Comparison of ENCODE assay signal across 7 cellular contexts in the genomic region with DNA sequence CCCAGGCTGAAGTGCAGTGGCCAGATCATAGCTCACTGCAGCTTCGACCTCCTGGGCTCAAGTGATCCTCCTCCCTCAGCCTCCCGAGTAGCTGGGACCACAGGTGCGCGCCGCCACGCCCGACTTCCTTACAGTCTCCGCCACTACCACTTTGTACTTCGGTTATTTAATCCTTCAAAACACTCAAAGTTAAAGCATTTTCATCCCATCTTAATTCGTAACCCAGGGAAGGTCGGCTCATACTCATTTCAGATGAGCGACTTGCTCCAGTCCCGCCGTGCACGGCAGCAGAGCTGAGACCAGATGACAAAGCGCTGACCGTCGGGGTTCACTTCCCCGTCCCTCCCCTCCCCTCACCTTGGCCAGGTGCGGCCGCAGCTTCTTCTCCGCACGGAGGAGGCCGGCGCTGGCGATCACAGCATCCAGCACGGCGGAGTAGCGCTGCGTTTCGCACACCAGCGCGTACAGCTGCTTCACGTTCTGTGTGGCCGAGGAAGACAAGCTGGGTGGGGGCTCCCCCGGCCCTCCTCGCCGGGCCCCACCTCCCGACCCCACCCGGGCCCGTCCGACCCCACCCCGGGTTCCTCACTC. TPM values are rescaled to one million over a fixed set of nuclear protein-coding genes. Genes with fewer than 3 reads are reported as not detected.
DNase-seq lines count a peak whose midpoint lies in the region; ATAC-seq, FAIRE-seq and TF ChIP-seq lines count a peak whose summit lies in the region.

No MANE protein-coding gene starts in this region.

- TF ChIP-seq CTCF in HEK293 (tag by site-specific recombination; IDR thresholded peaks at IDR 0.05) (no peak), natural killer cell (IDR thresholded peaks at IDR 0.05) (no peak)

- peaks cover 40% of the 10 kb centered on the region for H3K36me3 Mint-ChIP-seq in effector memory CD8-positive, alpha-beta T cell (ENCODE audit: insufficient read depth)
- H3K36me3 Mint-ChIP-seq in natural killer cell, result no peaks in the 10 kb centered on the region

- peak overlapping the region; percentile 98 to 99 for H3K4me3 Mint-ChIP-seq in effector memory CD8-positive, alpha-beta T cell
- peak overlapping the region; percentile 99 for H3K4me3 Mint-ChIP-seq in natural killer cell

- CTCF ChIA-PET in HEK293 (lab: Yijun Ruan, JAX), result interaction anchor here (1.4 to 2.0 kb wide), 2 partner anchors 16 to 143 kb away, joined by 3 to 7 read pairs; no protein-coding TSS in a partner anchor

- H3K36me3 ChIP-seq in HEK293 (ENCODE audit: control insufficient read depth in 2 of 2, insufficient read depth in 1 of 2, low read length in 2 of 2), result peaks cover 8 to 31% of the 10 kb centered on the region in 2 experiments; a peak in 2 of 3 replicates

- POLR2A ChIA-PET in HEK293 (lab: Yijun Ruan, JAX), result interaction anchor here (1.4 kb wide), 1 partner anchor 214 kb away, joined by 6 read pairs; a partner anchor contains a TSS

- ATAC-seq in GM18861 (IDR thresholded peaks at IDR 0.05; ENCODE audit: unreplicated experiment) (peak; percentile 24), natural killer cell (peak; percentile 24 to 44 (median 38))
- peak; percentile 36 for ATAC-seq in effector memory CD8-positive, alpha-beta T cell (replicated peaks)

- H3K4me1 ChIP-seq in HEK293 (ENCODE audit: control insufficient read depth, insufficient read depth, low read length), result no peaks in the 10 kb centered on the region

- FAIRE-seq in GM12891 (lab: Jason Lieb, UNC), result no peak

- H3K27ac Mint-ChIP-seq in effector memory CD8-positive, alpha-beta T cell, result peak overlapping the region; percentile 96 to 97
- peak overlapping the region; percentile 83 to 94 for H3K27ac Mint-ChIP-seq in natural killer cell

- H3K4me3 ChIP-seq in HEK293 (ENCODE audit: low read depth, low read length), result peak overlapping the region; percentile 71

- 0 out of 2 replicates have a peak overlapping the region, but pooled peaks have one; percentile 46 for H3K27ac ChIP-seq in HEK293 (ENCODE audit: extremely low read depth, low read depth, low read length)

- H3K9me3 ChIP-seq in HEK293 (ENCODE audit: control insufficient read depth, insufficient read depth, low read depth, low read length), result no peaks in the 10 kb centered on the region

- peak; percentile 74 for DNase-seq in NCI-H69 (lab: John Stamatoyannopoulos, UW)
- DNase-seq in effector memory CD8-positive, alpha-beta T cell, result no peak
- DNase-seq in natural killer cell, result no peak
- no peak for DNase-seq in GM12891 (ENCODE audit: insufficient read length, low spot score)
- DNase-seq in DMS153 (lab: John Stamatoyannopoulos, UW), result no peak

- no peaks in the 10 kb centered on the region for H3K9me3 Mint-ChIP-seq in effector memory CD8-positive, alpha-beta T cell
- no peaks in the 10 kb centered on the region for H3K9me3 Mint-ChIP-seq in natural killer cell

- intact Hi-C loops in natural killer cell (cut with micrococcal nuclease), result no loop called here

- H3K4me1 Mint-ChIP-seq in effector memory CD8-positive, alpha-beta T cell (ENCODE audit: low read depth in 2 of 2), result peaks cover 25 to 28% of the 10 kb centered on the region in 2 donors
- H3K4me1 Mint-ChIP-seq in natural killer cell, result peaks cover 25 to 37% of the 10 kb centered on the region in 2 donors

- H3K27me3 Mint-ChIP-seq in effector memory CD8-positive, alpha-beta T cell, result no peaks in the 10 kb centered on the region
- H3K27me3 Mint-ChIP-seq in natural killer cell (ENCODE audit: low read depth in 2 of 2), result no peaks in the 10 kb centered on the region

- TF ChIP-seq POLR2A in GM12891 (IDR thresholded peaks at IDR 0.05; ENCODE audit: low read depth, low read length), result no peak

TF ChIP-seq in HEK293, 187 proteins besides CTCF, POLR2A, EP300 and RAD21:
- TF ChIP-seq, protein P1, sequence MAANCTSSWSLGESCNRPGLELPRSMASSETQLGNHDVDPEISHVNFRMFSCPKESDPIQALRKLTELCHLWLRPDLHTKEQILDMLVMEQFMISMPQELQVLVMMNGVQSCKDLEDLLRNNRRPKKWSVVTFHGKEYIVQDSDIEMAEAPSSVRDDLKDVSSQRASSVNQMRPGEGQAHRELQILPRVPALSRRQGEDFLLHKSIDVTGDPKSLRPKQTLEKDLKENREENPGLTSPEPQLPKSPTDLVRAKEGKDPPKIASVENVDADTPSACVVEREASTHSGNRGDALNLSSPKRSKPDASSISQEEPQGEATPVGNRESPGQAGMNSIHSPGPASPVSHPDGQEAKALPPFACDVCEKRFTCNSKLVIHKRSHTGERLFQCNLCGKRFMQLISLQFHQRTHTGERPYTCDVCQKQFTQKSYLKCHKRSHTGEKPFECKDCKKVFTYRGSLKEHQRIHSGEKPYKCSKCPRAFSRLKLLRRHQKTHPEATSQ (tag by site-specific recombination; IDR thresholded peaks at IDR 0.05), result no peak
- TF ChIP-seq ZNF121 (tag by site-specific recombination; IDR thresholded peaks at IDR 0.05) (peak; percentile 58; the same call in 1 of the 2 replicates), ZNF394 (tag by site-specific recombination; IDR thresholded peaks at IDR 0.05; ENCODE audit: borderline replicate concordance) (peak; percentile 49; the same call in 1 of the 2 replicates), KLF9 (tag by site-specific recombination; IDR thresholded peaks at IDR 0.05; ENCODE audit: low read depth) (no peak), ZNF292 (tag by site-specific recombination; IDR thresholded peaks at IDR 0.05; ENCODE audit: borderline replicate concordance, low read depth) (no peak)
- TF ChIP-seq, protein P2, sequence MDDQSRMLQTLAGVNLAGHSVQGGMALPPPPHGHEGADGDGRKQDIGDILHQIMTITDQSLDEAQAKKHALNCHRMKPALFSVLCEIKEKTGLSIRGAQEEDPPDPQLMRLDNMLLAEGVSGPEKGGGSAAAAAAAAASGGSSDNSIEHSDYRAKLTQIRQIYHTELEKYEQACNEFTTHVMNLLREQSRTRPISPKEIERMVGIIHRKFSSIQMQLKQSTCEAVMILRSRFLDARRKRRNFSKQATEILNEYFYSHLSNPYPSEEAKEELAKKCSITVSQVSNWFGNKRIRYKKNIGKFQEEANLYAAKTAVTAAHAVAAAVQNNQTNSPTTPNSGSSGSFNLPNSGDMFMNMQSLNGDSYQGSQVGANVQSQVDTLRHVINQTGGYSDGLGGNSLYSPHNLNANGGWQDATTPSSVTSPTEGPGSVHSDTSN (CRISPR knock-in tag; IDR thresholded peaks at IDR 0.05), result 0 out of 2 replicates have a peak, but pooled peaks have one; percentile 1
TF ChIP-seq in HEK293: peak in this region for 3.

TF ChIP-seq in GM12891, 5 proteins besides CTCF, POLR2A, EP300 and RAD21:
- TF ChIP-seq TAF1 (IDR thresholded peaks at IDR 0.05; ENCODE audit: low read depth, low read length), result no peak
- no peak for TF ChIP-seq POLR2AphosphoS5 (IDR thresholded peaks at IDR 0.05; ENCODE audit: low read depth, low read length)
- no peak for TF ChIP-seq SPI1 (IDR thresholded peaks at IDR 0.05; ENCODE audit: low read depth, low read length)
- TF ChIP-seq PAX5 (IDR thresholded peaks at IDR 0.05; ENCODE audit: insufficient read depth, low read length, severe bottlenecking), result no peak
- TF ChIP-seq POU2F2 (IDR thresholded peaks at IDR 0.05; ENCODE audit: low read depth, low read length), result no peak

RNA-seq across cellular contexts. Expression of a gene that starts 0.5 kb away (rescaled TPM):
- 10 to 100 TPM; 35.9 to 39.3 (median 37.4) TPM for total RNA-seq in natural killer cell
- 32.6 TPM for polyA plus RNA-seq in GM12891 (2012; ENCODE audit: low read depth, missing spikeins)

RNA-seq across cellular contexts. Expression of a gene that starts 19.7 kb away (rescaled TPM):
- not detected for total RNA-seq in natural killer cell
- polyA plus RNA-seq in GM12891 (2012; ENCODE audit: low read depth, missing spikeins), result not detected

RNA-seq across cellular contexts. Expression of a gene that starts 19.8 kb away (rescaled TPM):
- not detected for total RNA-seq in natural killer cell
- polyA plus RNA-seq in GM12891 (2012; ENCODE audit: low read depth, missing spikeins), result not detected
